12 cellular contexts compared by ENCODE assay signal in the genomic region with DNA sequence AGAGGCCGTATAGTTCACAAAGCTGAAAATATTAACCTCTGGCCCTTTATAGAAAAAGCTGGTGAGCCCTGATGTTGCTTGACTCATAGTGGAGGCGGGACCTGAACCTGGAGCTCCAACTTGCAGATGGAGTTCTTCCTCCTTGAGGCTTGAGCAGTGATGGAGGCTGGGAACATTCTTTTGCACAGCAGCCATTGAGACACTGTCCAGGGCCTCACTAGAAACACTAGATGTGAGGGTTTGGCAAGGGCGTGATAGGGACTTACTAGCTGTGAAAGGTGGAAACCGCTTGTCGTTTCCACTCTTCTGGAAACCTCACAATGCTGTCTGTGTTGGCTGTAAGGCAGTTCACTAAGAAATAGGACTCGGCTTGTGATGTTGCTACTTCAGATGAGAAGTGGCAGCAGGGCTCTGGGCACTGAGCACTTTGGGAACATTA. TPM values are rescaled to one million over a fixed set of nuclear protein-coding genes. Genes with fewer than 3 reads are reported as not detected.
A peak's percentile ranks its signal among the peaks of the same experiment; 100 is the strongest.
DNase-seq lines count a peak whose midpoint lies in the region; ATAC-seq and TF ChIP-seq lines count a peak whose summit lies in the region.
"Had no signal": no experiment of that assay in that cellular context is flagged by ENCODE, and none has a peak within 500 bp of the region (broad histone marks: within the 10 kb centered on the region; RNA-seq: fewer than 3 reads in every experiment).

No MANE protein-coding gene starts in this region.

- no peak for TF ChIP-seq CTCF in fibroblast of villous mesenchyme (IDR thresholded peaks at IDR 0.05; ENCODE audit: insufficient read depth, low read depth, low read length)

- no peak overlapping the region for H3K4me3 ChIP-seq in fibroblast of villous mesenchyme (ENCODE audit: low read depth, low read length)
- H3K4me3 ChIP-seq: right atrium auricular region had no signal

- H3K4me1 Mint-ChIP-seq in stimulated activated naive B cell treated with anti-CD40 and anti-IgM and Interleukin-4, amounts not matched to agents 10 μg/mL and 1 μg/mL and 100 μg/mL, for 72 hours = peaks cover 7 to 25% of the 10 kb centered on the region in 2 donors

- peak; percentile 33 to 40 for ATAC-seq in stimulated activated naive B cell treated with anti-CD40 and anti-IgM and Interleukin-4, amounts not matched to agents 10 μg/mL and 1 μg/mL and 100 μg/mL, for 72 hours (replicated peaks)
- ATAC-seq in HG03378 (IDR thresholded peaks at IDR 0.05; ENCODE audit: unreplicated experiment) = no peak

- H3K27ac Mint-ChIP-seq in stimulated activated naive B cell treated with anti-CD40 and anti-IgM and Interleukin-4, amounts not matched to agents 10 μg/mL and 1 μg/mL and 100 μg/mL, for 72 hours = no peak overlapping the region

- H3K4me3 Mint-ChIP-seq in stimulated activated naive B cell treated with anti-CD40 and anti-IgM and Interleukin-4, amounts not matched to agents 10 μg/mL and 1 μg/mL and 100 μg/mL, for 72 hours = no peak overlapping the region

- H3K9me3 Mint-ChIP-seq in stimulated activated naive B cell treated with anti-CD40 and anti-IgM and Interleukin-4, amounts not matched to agents 10 μg/mL and 1 μg/mL and 100 μg/mL, for 72 hours = no peaks in the 10 kb centered on the region

- H3K27me3 Mint-ChIP-seq in stimulated activated naive B cell treated with anti-CD40 and anti-IgM and Interleukin-4, amounts not matched to agents 10 μg/mL and 1 μg/mL and 100 μg/mL, for 72 hours = peaks cover 33 to 38% of the 10 kb centered on the region in 2 donors

- DNase-seq in GM04504 (ENCODE audit: low read depth) = peak; percentile 44
- DNase-seq in NCI-H226 = peak; percentile 36
- DNase-seq in fibroblast of villous mesenchyme (ENCODE audit: low read depth) = peak; percentile 68
- no peak for DNase-seq in stimulated activated naive B cell treated with anti-CD40 and anti-IgM and Interleukin-4, amounts not matched to agents 10 μg/mL and 1 μg/mL and 100 μg/mL, for 72 hours
- DNase-seq in inferior parietal cortex (ENCODE audit: extremely low spot score) = no peak
- DNase-seq in activated T-cell treated with anti-CD3 and anti-CD28 coated beads, Interleukin-2, amount 50 U/mL, for 1 hour = no peak
- no peak for DNase-seq in activated CD8-positive, alpha-beta memory T cell treated with anti-CD3 and anti-CD28 coated beads, Interleukin-2, amount 50 U/mL, for 48 hours
- DNase-seq: activated effector memory CD4-positive, alpha-beta T cell treated with Interleukin-2 at 50 U/mL for 16 hours; effector CD4-positive, alpha-beta T cell; Kasumi-1 had no signal

- H3K36me3 Mint-ChIP-seq in stimulated activated naive B cell treated with anti-CD40 and anti-IgM and Interleukin-4, amounts not matched to agents 10 μg/mL and 1 μg/mL and 100 μg/mL, for 72 hours = no peaks in the 10 kb centered on the region

RNA-seq across cellular contexts. Expression of a gene that starts 12.5 kb away (rescaled TPM):
- total RNA-seq in fibroblast of villous mesenchyme = 3.0 and 3.5 TPM in 2 replicates

Comparison
In these comparisons a context has a peak if more than half of its experiments do, and no peak if none do; other contexts are left out.
1. DNase-seq: peak in GM04504 (single experiment), NCI-H226 (single experiment) and fibroblast of villous mesenchyme (single experiment); none in stimulated activated naive B cell treated with anti-CD40 and anti-IgM and Interleukin-4, amounts not matched to agents 10 μg/mL and 1 μg/mL and 100 μg/mL, for 72 hours (single experiment), inferior parietal cortex (single experiment), activated T-cell treated with anti-CD3 and anti-CD28 coated beads, Interleukin-2, amount 50 U/mL, for 1 hour (single experiment) and activated CD8-positive, alpha-beta memory T cell treated with anti-CD3 and anti-CD28 coated beads, Interleukin-2, amount 50 U/mL, for 48 hours (single experiment).